ENCODE assay signal across 33 cellular contexts in genomic region chr15:81954158-81954783, GRCh38.
"Had no signal": no experiment of that assay in that cellular context is flagged by ENCODE, and none has a peak within 500 bp of the region (broad histone marks: within the 10 kb centered on the region; RNA-seq: fewer than 3 reads in every experiment).

No MANE protein-coding gene starts in this region.

- H3K27ac ChIP-seq: adrenal gland, body of pancreas, brain microvascular endothelial cell, breast epithelium, VCaP had no signal

- H3K4me3 Mint-ChIP-seq: activated B cell treated with CpG ODN at 0.5 μM for 24 hours; activated CD4-positive, alpha-beta memory T cell treated with anti-CD3 and anti-CD28 coated beads for 36 hours; activated CD4-positive, alpha-beta T cell treated with anti-CD3 and anti-CD28 coated beads, Interleukin-2, amount 10 ng/mL, durations not matched to agents 7 days and 5 days; activated CD8-positive, alpha-beta T cell treated with anti-CD3 and anti-CD28 coated beads for 36 hours; activated naive CD4-positive, alpha-beta T cell treated with anti-CD3 and anti-CD28 coated beads for 36 hours; activated naive CD8-positive, alpha-beta T cell treated with anti-CD3 and anti-CD28 coated beads for 36 hours; activated T-cell treated with anti-CD3 and anti-CD28 coated beads, Interleukin-2, amount 50 U/mL, for 4 hours; activated T-cell treated with anti-CD3 and anti-CD28 coated beads, Interleukin-2, amount 50 U/mL, for 72 hours; activated T-helper 1 cell treated with anti-CD3 and anti-CD28 coated beads, Interleukin-12 subunit alpha, Interleukin-12 subunit beta, Interleukin-2, Interleukin-4 antibody, amounts not matched to agents 30 ng/mL and 10 ng/mL and 1 ng/mL, durations not matched to agents 14 hours and 24 hours and 36 hours; activated T-helper 17 cell treated with anti-CD3 and anti-CD28 coated beads, Interleukin-2, amount 50 U/mL, for 72 hours; T-helper 1 cell treated with Interleukin-12 subunit alpha and Interleukin-12 subunit beta and Interleukin-4 antibody, amounts not matched to agents 30 μg/mL and 1 μg/mL, for 36 hours; T-helper 2 cell treated with Interferon-gamma antibody and Interleukin-4, amounts not matched to agents 5 μg/mL and 100 μg/mL, for 36 hours had no signal

- H3K27me3 Mint-ChIP-seq: activated B cell treated with CpG ODN at 0.5 μM for 24 hours; activated CD4-positive, alpha-beta memory T cell treated with anti-CD3 and anti-CD28 coated beads for 36 hours; activated CD4-positive, alpha-beta T cell treated with anti-CD3 and anti-CD28 coated beads, Interleukin-2, amount 10 ng/mL, durations not matched to agents 7 days and 5 days; activated CD8-positive, alpha-beta T cell treated with anti-CD3 and anti-CD28 coated beads for 36 hours; activated naive CD8-positive, alpha-beta T cell treated with anti-CD3 and anti-CD28 coated beads for 36 hours had no signal

- H3K36me3 Mint-ChIP-seq: activated CD4-positive, alpha-beta memory T cell treated with anti-CD3 and anti-CD28 coated beads for 36 hours; activated naive CD4-positive, alpha-beta T cell treated with anti-CD3 and anti-CD28 coated beads, Interleukin-2, amount 50 U/mL, for 72 hours; activated naive CD8-positive, alpha-beta T cell treated with anti-CD3 and anti-CD28 coated beads for 36 hours had no signal

- H3K27ac Mint-ChIP-seq: activated B cell treated with CpG ODN at 0.5 μM for 24 hours; activated CD4-positive, alpha-beta memory T cell treated with anti-CD3 and anti-CD28 coated beads for 36 hours; activated CD4-positive, alpha-beta T cell treated with anti-CD3 and anti-CD28 coated beads, Interleukin-2, amount 10 ng/mL, durations not matched to agents 7 days and 5 days; activated CD8-positive, alpha-beta T cell treated with anti-CD3 and anti-CD28 coated beads for 36 hours; activated naive CD4-positive, alpha-beta T cell treated with anti-CD3 and anti-CD28 coated beads for 36 hours; activated naive CD8-positive, alpha-beta T cell treated with anti-CD3 and anti-CD28 coated beads for 36 hours; activated T-cell treated with anti-CD3 and anti-CD28 coated beads, Interleukin-2, amount 50 U/mL, for 72 hours; activated T-helper 1 cell treated with anti-CD3 and anti-CD28 coated beads, Interleukin-12 subunit alpha, Interleukin-12 subunit beta, Interleukin-2, Interleukin-4 antibody, amounts not matched to agents 30 ng/mL and 10 ng/mL and 1 ng/mL, durations not matched to agents 14 hours and 24 hours and 36 hours; activated T-helper 17 cell treated with anti-CD3 and anti-CD28 coated beads, Interleukin-2, amount 50 U/mL, for 72 hours; T-helper 1 cell treated with Interleukin-12 subunit alpha and Interleukin-12 subunit beta and Interleukin-4 antibody, amounts not matched to agents 30 μg/mL and 1 μg/mL, for 36 hours; T-helper 2 cell treated with Interferon-gamma antibody and Interleukin-4, amounts not matched to agents 5 μg/mL and 100 μg/mL, for 36 hours had no signal

- H3K9me3 ChIP-seq: adrenal gland, body of pancreas, breast epithelium had no signal

- H3K36me3 ChIP-seq: adrenal gland, brain microvascular endothelial cell, breast epithelium had no signal

- H3K9me3 Mint-ChIP-seq: activated B cell treated with CpG ODN at 0.5 μM for 24 hours; activated CD4-positive, alpha-beta memory T cell treated with anti-CD3 and anti-CD28 coated beads for 36 hours; activated CD4-positive, alpha-beta T cell treated with anti-CD3 and anti-CD28 coated beads, Interleukin-2, amount 10 ng/mL, durations not matched to agents 7 days and 5 days; activated CD8-positive, alpha-beta T cell treated with anti-CD3 and anti-CD28 coated beads for 36 hours; activated naive CD4-positive, alpha-beta T cell treated with anti-CD3 and anti-CD28 coated beads for 36 hours; activated naive CD4-positive, alpha-beta T cell treated with anti-CD3 and anti-CD28 coated beads, Interleukin-2, amount 50 U/mL, for 72 hours; activated naive CD8-positive, alpha-beta T cell treated with anti-CD3 and anti-CD28 coated beads for 36 hours; activated T-cell treated with anti-CD3 and anti-CD28 coated beads, Interleukin-2, amount 50 U/mL, for 4 hours; activated T-helper 1 cell treated with anti-CD3 and anti-CD28 coated beads, Interleukin-12 subunit alpha, Interleukin-12 subunit beta, Interleukin-2, Interleukin-4 antibody, amounts not matched to agents 30 ng/mL and 10 ng/mL and 1 ng/mL, durations not matched to agents 14 hours and 24 hours and 36 hours; activated T-helper 17 cell treated with anti-CD3 and anti-CD28 coated beads, Interleukin-2, amount 50 U/mL, for 72 hours; T-helper 1 cell treated with Interleukin-12 subunit alpha and Interleukin-12 subunit beta and Interleukin-4 antibody, amounts not matched to agents 30 μg/mL and 1 μg/mL, for 36 hours; T-helper 2 cell treated with Interferon-gamma antibody and Interleukin-4, amounts not matched to agents 5 μg/mL and 100 μg/mL, for 36 hours had no signal

- DNase-seq: activated B cell treated with CpG ODN at 0.5 μM for 24 hours; activated CD4-positive, alpha-beta memory T cell treated with anti-CD3 and anti-CD28 coated beads for 36 hours; activated CD4-positive, alpha-beta T cell treated with anti-CD3 and anti-CD28 coated beads for 4 hours; activated CD4-positive, alpha-beta T cell treated with anti-CD3 and anti-CD28 coated beads, Interleukin-2, amount 10 ng/mL, durations not matched to agents 7 days and 5 days; activated CD4-positive, alpha-beta T cell treated with anti-CD3 and anti-CD28 coated beads, Interleukin-2, amount 50 U/mL, for 4 hours; activated CD4-positive, CD25-positive, alpha-beta regulatory T cell treated with anti-CD3 and anti-CD28 coated beads, Interleukin-2, amount 50 U/mL, for 72 hours; activated CD8-positive, alpha-beta memory T cell treated with anti-CD3 and anti-CD28 coated beads, Interleukin-2, amount 50 U/mL, for 4 hours; activated CD8-positive, alpha-beta T cell treated with anti-CD3 and anti-CD28 coated beads for 36 hours; activated effector memory CD4-positive, alpha-beta T cell treated with anti-CD3 and anti-CD28 coated beads, Interleukin-2, amount 50 U/mL, for 16 hours; activated gamma-delta T cell treated with Interleukin-2 at 50 U/mL for 16 hours; activated naive CD4-positive, alpha-beta T cell; activated naive CD4-positive, alpha-beta T cell treated with anti-CD3 and anti-CD28 coated beads for 36 hours; activated naive CD4-positive, alpha-beta T cell treated with anti-CD3 and anti-CD28 coated beads, Interleukin-2, amount 50 U/mL, for 16 hours; activated naive CD8-positive, alpha-beta T cell treated with anti-CD3 and anti-CD28 coated beads for 36 hours; activated T-cell treated with anti-CD3 and anti-CD28 coated beads for 4 hours; activated T-cell treated with anti-CD3 and anti-CD28 coated beads, Interleukin-2, amount 50 U/mL, for 1 hour; activated T-cell treated with anti-CD3 and anti-CD28 coated beads, Interleukin-2, amount 50 U/mL, for 4 hours; activated T-cell treated with anti-CD3 and anti-CD28 coated beads, Interleukin-2, amount 50 U/mL, for 72 hours; adrenal gland; amniotic stem cell; aorta; body of pancreas; brain microvascular endothelial cell; central memory CD4-positive, alpha-beta T cell; T-helper 2 cell; T-helper 9 cell had no signal

- H3K4me1 ChIP-seq: adrenal gland, body of pancreas, breast epithelium had no signal

- H3K4me1 Mint-ChIP-seq: activated B cell treated with CpG ODN at 0.5 μM for 24 hours; activated CD4-positive, alpha-beta T cell treated with anti-CD3 and anti-CD28 coated beads, Interleukin-2, amount 10 ng/mL, durations not matched to agents 7 days and 5 days; activated naive CD8-positive, alpha-beta T cell treated with anti-CD3 and anti-CD28 coated beads for 36 hours; activated T-helper 17 cell treated with anti-CD3 and anti-CD28 coated beads, Interleukin-2, amount 50 U/mL, for 72 hours had no signal

- H3K4me3 ChIP-seq: adrenal gland, body of pancreas, breast epithelium had no signal

- H3K27me3 ChIP-seq: adrenal gland, body of pancreas, brain microvascular endothelial cell, breast epithelium had no signal
